2 cellular contexts compared by ENCODE assay signal in genomic region chr3:11589706-11590105, GRCh38.
TF ChIP-seq lines count a peak whose summit lies in the region.

No MANE protein-coding gene starts in this region.

TF ChIP-seq in H1, 55 proteins besides CTCF, POLR2A, EP300 and RAD21:
- no peak for TF ChIP-seq CHD1 (IDR thresholded peaks at IDR 0.05; ENCODE audit: low read depth, low read length)

TF ChIP-seq in GM12891, 5 proteins besides CTCF, POLR2A, EP300 and RAD21:
- TF ChIP-seq PAX5 (IDR thresholded peaks at IDR 0.05; ENCODE audit: insufficient read depth, low read length, severe bottlenecking): no peak
- no peak for TF ChIP-seq TAF1 (IDR thresholded peaks at IDR 0.05; ENCODE audit: low read depth, low read length)
- TF ChIP-seq SPI1 (IDR thresholded peaks at IDR 0.05; ENCODE audit: low read depth, low read length): no peak
- no peak for TF ChIP-seq POLR2AphosphoS5 (IDR thresholded peaks at IDR 0.05; ENCODE audit: low read depth, low read length)
- TF ChIP-seq POU2F2 (IDR thresholded peaks at IDR 0.05; ENCODE audit: low read depth, low read length): no peak
